Comparison of ENCODE assay signal across 1 cellular context in the genomic region with DNA sequence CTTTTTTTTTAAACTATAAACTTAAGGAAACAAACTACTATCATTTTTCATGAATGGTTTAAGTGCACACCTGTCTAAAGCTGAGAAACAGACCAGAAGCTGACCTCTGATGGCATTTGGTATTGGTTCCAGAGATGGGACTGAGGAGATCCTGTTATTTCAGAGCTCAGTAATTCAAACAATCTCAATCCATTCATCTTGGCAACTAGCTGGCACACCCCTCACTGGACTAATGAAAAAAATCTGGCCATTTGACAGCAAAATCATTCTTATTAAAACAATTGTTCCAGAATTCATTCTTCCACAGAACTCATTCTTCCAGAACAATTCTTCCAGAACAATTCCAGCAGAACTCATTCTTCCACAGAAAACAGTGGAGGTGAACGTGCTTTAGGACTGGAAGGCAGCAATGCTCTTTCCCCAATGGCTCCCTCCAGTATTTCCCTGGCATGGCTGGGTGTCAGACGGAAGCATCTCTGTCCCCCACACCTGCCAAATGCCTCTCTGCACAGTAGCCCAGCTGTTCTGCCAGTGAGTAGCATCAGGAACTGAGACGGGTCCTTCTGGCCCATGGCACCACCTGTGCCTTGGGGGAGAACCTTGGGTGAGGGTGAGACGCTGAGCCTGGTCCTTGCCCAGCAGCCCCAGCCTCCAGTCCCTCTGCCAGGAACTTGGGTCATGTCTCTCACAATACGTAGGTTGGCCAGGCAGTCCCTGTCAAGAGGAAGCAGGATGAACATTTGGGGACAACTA.
TF ChIP-seq lines count a peak whose summit lies in the region.

No MANE protein-coding gene starts in this region.

TF ChIP-seq in SK-N-SH, 30 proteins besides CTCF, POLR2A, EP300 and RAD21:
- TF ChIP-seq SIN3A (IDR thresholded peaks at IDR 0.05; ENCODE audit: borderline replicate concordance, low read depth, low read length) (no peak), NFIC (IDR thresholded peaks at IDR 0.05; ENCODE audit: borderline replicate concordance) (peak; percentile 19; the same call in 1 of the 2 replicates), TCF12 (IDR thresholded peaks at IDR 0.05) (peak; percentile 86), FOSL2 (IDR thresholded peaks at IDR 0.05; ENCODE audit: borderline replicate concordance, low read depth) (no peak), RCOR1 (IDR thresholded peaks at IDR 0.05; ENCODE audit: low read length) (no peak), USF2 (IDR thresholded peaks at IDR 0.05; ENCODE audit: borderline replicate concordance, low read depth, low read length) (no peak), RFX5 (IDR thresholded peaks at IDR 0.05; ENCODE audit: low read length) (no peak), YY1 (IDR thresholded peaks at IDR 0.05; ENCODE audit: low read depth) (no peak)
- TF ChIP-seq, protein P1, sequence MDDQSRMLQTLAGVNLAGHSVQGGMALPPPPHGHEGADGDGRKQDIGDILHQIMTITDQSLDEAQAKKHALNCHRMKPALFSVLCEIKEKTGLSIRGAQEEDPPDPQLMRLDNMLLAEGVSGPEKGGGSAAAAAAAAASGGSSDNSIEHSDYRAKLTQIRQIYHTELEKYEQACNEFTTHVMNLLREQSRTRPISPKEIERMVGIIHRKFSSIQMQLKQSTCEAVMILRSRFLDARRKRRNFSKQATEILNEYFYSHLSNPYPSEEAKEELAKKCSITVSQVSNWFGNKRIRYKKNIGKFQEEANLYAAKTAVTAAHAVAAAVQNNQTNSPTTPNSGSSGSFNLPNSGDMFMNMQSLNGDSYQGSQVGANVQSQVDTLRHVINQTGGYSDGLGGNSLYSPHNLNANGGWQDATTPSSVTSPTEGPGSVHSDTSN (IDR thresholded peaks at IDR 0.05), result peak; percentile 55
